ENCODE assay signal across 1 cellular context in genomic region chr17:17824780-17825614, GRCh38.
TF ChIP-seq lines count a peak whose summit lies in the region.

No MANE protein-coding gene starts in this region.

TF ChIP-seq in HepG2, 621 proteins besides CTCF, POLR2A, EP300 and RAD21 (continued from another document):
- TF ChIP-seq NFAT5 (CRISPR knock-in tag; IDR thresholded peaks at IDR 0.05) = no peak
- 0 out of 2 replicates have a peak, but pooled peaks have one; percentile 39 for TF ChIP-seq PHF21A (CRISPR knock-in tag; IDR thresholded peaks at IDR 0.05)
